Comparison of ENCODE assay signal across 17 cellular contexts in genomic region chr22:22705328-22706100, GRCh38.
"Had no signal": no experiment of that assay in that cellular context is flagged by ENCODE, and none has a peak within 500 bp of the region (broad histone marks: within the 10 kb centered on the region; RNA-seq: fewer than 3 reads in every experiment).

No MANE protein-coding gene starts in this region.

- H3K27ac ChIP-seq: lower lobe of right lung, psoas muscle, thoracic aorta had no signal

- DNase-seq: activated gamma-delta T cell; activated naive CD8-positive, alpha-beta T cell treated with anti-CD3 and anti-CD28 coated beads for 36 hours; activated T-cell treated with anti-CD3 and anti-CD28 coated beads, Interleukin-2, amount 50 U/mL, for 72 hours; effector CD4-positive, alpha-beta T cell; left colon; lower lobe of right lung; mesendoderm; naive B cell; psoas muscle; right cardiac atrium; stimulated activated CD4-positive, alpha-beta T cell treated with anti-CD3 and anti-CD28 coated beads, Interleukin-4, amount 100 ng/mL, for 24 hours; stimulated activated naive CD4-positive, alpha-beta T cell treated with Interleukin-2 at 50 U/mL for 16 hours; T1000 had no signal

- H3K4me1 ChIP-seq: lower lobe of right lung, psoas muscle had no signal

- H3K4me3 ChIP-seq: lower lobe of right lung, psoas muscle, thoracic aorta had no signal

- FAIRE-seq: astrocyte, endometrium, keratinocyte had no signal

- H3K36me3 ChIP-seq: lower lobe of right lung, thoracic aorta had no signal

- H3K9me3 ChIP-seq: lower lobe of right lung, psoas muscle, thoracic aorta had no signal
